13 cellular contexts compared by ENCODE assay signal in the genomic region with DNA sequence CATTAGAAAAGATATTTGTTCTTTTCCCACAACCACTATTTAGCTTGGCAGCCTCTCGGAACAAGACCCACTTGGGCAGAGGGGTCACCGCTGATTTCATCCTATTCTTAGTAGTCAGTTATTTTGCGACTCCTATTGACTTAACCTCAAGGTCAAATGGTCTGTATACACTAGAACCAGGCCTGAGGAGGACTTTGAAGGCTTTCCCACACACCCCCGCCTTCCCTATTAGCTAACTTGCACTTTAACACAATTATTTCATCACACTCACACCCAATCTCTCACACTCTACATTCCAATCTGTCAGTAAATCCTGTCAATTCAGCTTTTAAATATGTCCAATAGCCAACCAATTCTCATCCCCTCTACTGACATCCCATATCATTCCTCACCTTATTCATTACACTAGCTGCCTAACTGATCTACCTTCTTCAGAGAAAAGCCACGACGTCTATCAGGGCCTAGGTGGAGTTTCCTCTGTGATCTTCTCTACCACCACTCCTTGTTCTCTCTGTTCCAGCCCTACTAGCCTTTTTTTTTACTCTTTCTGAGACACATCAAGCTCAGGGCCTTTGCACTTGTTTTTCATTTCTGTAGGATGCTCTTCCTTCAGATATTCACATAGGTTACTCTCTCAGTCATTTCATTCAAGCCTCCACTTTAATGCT. TPM values are rescaled to one million over a fixed set of nuclear protein-coding genes. Genes with fewer than 3 reads are reported as not detected.
A peak's percentile ranks its signal among the peaks of the same experiment; 100 is the strongest.
DNase-seq lines count a peak whose midpoint lies in the region; ATAC-seq, FAIRE-seq and TF ChIP-seq lines count a peak whose summit lies in the region.
"Had no signal": no experiment of that assay in that cellular context is flagged by ENCODE, and none has a peak within 500 bp of the region (broad histone marks: within the 10 kb centered on the region; RNA-seq: fewer than 3 reads in every experiment).

No MANE protein-coding gene starts in this region.

- no peaks in the 10 kb centered on the region for H3K79me2 ChIP-seq in GM23338 (replicated peaks; ENCODE audit: insufficient read depth)

- H3K9me2 ChIP-seq in GM23338 (ENCODE audit: insufficient read depth) = no peaks in the 10 kb centered on the region

- TF ChIP-seq POLR2A in A549 (IDR thresholded peaks at IDR 0.05; ENCODE audit: low read length) = no peak
- no peak for TF ChIP-seq POLR2A in body of pancreas (IDR thresholded peaks at IDR 0.05)

- H3K4me3 Mint-ChIP-seq in GM23338 = peak overlapping the region; percentile 72; the same call in 2 of the 3 replicates
- peak overlapping the region; percentile 40 to 90 (median 58) for H3K4me3 Mint-ChIP-seq in naive thymus-derived CD4-positive, alpha-beta T cell

- H3K27ac Mint-ChIP-seq in GM23338 = no peak overlapping the region
- H3K27ac Mint-ChIP-seq in naive thymus-derived CD4-positive, alpha-beta T cell = peak overlapping the region in 1 of 9 donors; percentile 60

- no peaks in the 10 kb centered on the region for H3K36me3 ChIP-seq in GM23338 (ENCODE audit: insufficient read depth)
- no peaks in the 10 kb centered on the region for H3K36me3 ChIP-seq in body of pancreas (replicated peaks in 1 of 2; ENCODE audit: insufficient read depth in 1 of 2, low read depth in 2 of 2)
- H3K36me3 ChIP-seq in naive thymus-derived CD4-positive, alpha-beta T cell (ENCODE audit: control insufficient read depth in 2 of 3, insufficient read depth in 3 of 3, low read length in 3 of 3) = no peaks in the 10 kb centered on the region

- H3K4me1 ChIP-seq in A549 (no peaks in the 10 kb centered on the region; the same call in 2 of the 3 replicates), GM23338 (ENCODE audit: insufficient read depth) (peaks cover 10% of the 10 kb centered on the region; the same call in 1 of the 2 replicates), body of pancreas (peaks cover 31% of the 10 kb centered on the region)
- H3K4me1 ChIP-seq in naive thymus-derived CD4-positive, alpha-beta T cell (ENCODE audit: control insufficient read depth in 2 of 2, insufficient read depth in 2 of 2, low read length in 2 of 2) = peaks cover 0 to 24% of the 10 kb centered on the region in 2 donors

- H3K4me2 ChIP-seq in A549 = no peak overlapping the region
- H3K4me2 ChIP-seq in GM23338 = peak overlapping the region; percentile 81; the same call in 1 of the 2 replicates

- no peaks in the 10 kb centered on the region for H3K9me3 Mint-ChIP-seq in GM23338
- H3K9me3 Mint-ChIP-seq in naive thymus-derived CD4-positive, alpha-beta T cell = peaks cover 0 to 4% (median 0%) of the 10 kb centered on the region in 11 donors
- H3K9me3 Mint-ChIP-seq: activated naive CD4-positive, alpha-beta T cell treated with anti-CD3 and anti-CD28 coated beads, Interleukin-2, amount 50 U/mL, for 72 hours; HFFc6 had no signal

- H3K27me3 ChIP-seq in GM23338 (ENCODE audit: insufficient read depth) (peaks cover 51% of the 10 kb centered on the region), body of pancreas (no peaks in the 10 kb centered on the region)
- H3K27me3 ChIP-seq in naive thymus-derived CD4-positive, alpha-beta T cell (ENCODE audit: control insufficient read depth in 2 of 2, insufficient read depth in 2 of 2, low read length in 2 of 2) = no peaks in the 10 kb centered on the region

- FAIRE-seq in A549 (lab: Jason Lieb, UNC) = no peak
- no peak for FAIRE-seq in HTR-8/SVneo (lab: Jason Lieb, UNC)

- POLR2A ChIA-PET in A549 (lab: Yijun Ruan, JAX) = no interaction called here
- POLR2A ChIA-PET in naive thymus-derived CD4-positive, alpha-beta T cell (lab: Charles Lee) = interaction anchor here (0.5 kb wide), 1 partner anchor 19 kb away, joined by 6 read pairs; no protein-coding TSS in a partner anchor

- no peak overlapping the region for H3K4me3 ChIP-seq in A549
- no peak overlapping the region for H3K4me3 ChIP-seq in GM23338
- H3K4me3 ChIP-seq in body of pancreas = no peak overlapping the region
- no peak overlapping the region for H3K4me3 ChIP-seq in naive thymus-derived CD4-positive, alpha-beta T cell (ENCODE audit: low read length)

- CTCF ChIA-PET in A549 (lab: Yijun Ruan, JAX) = interaction anchor here (17.1 kb wide), 1 partner anchor 166 kb away, joined by 222 read pairs; no protein-coding TSS in a partner anchor
- CTCF ChIA-PET in naive thymus-derived CD4-positive, alpha-beta T cell (lab: Charles Lee) = interaction anchor here (1.5 kb wide), 1 partner anchor 170 kb away, joined by 5 read pairs; no protein-coding TSS in a partner anchor

- DNase-seq in A549 (ENCODE audit: low read depth in 1 of 2, low spot score in 1 of 2) (no peak), GM23338 (ENCODE audit: low spot score) (no peak), body of pancreas (peak in 3 of 4 donors; percentile 33 to 47 (median 35)), HTR-8/SVneo (ENCODE audit: insufficient read length, low spot score) (no peak)
- DNase-seq in naive thymus-derived CD4-positive, alpha-beta T cell = peak in 1 of 9 donors; percentile 4
- DNase-seq: HFFc6; stimulated activated naive B cell treated with anti-CD40 and anti-IgM and Interleukin-4, amounts not matched to agents 10 μg/mL and 1 μg/mL and 100 μg/mL, for 72 hours had no signal

- intact Hi-C loops in body of pancreas (cut with DNase I) = loop anchor here (5.0 kb wide), 1 partner anchor 168 kb away; no protein-coding TSS in a partner anchor
- intact Hi-C loops in naive thymus-derived CD4-positive, alpha-beta T cell (cut with micrococcal nuclease) = loop anchor here in 1 of 2 donors (2.0 to 10.0 kb wide), 4 partner anchors 109 to 1399 kb away; a partner anchor contains a TSS

- TF ChIP-seq CTCF in A549 (IDR thresholded peaks at IDR 0.05) (no peak), GM23338 (conservative IDR thresholded peaks at IDR 0.05; ENCODE audit: low read depth in 2 of 2) (no peak), body of pancreas (IDR thresholded peaks at IDR 0.05) (no peak)

- H4K20me1 ChIP-seq in GM23338 (replicated peaks; ENCODE audit: insufficient read depth) = no peaks in the 10 kb centered on the region

- ATAC-seq in A549 (no peak), GM23338 (no peak), body of pancreas (peak; percentile 36), HG02973 (IDR thresholded peaks at IDR 0.05; ENCODE audit: unreplicated experiment) (no peak), GM21723 (IDR thresholded peaks at IDR 0.05; ENCODE audit: unreplicated experiment) (no peak), GM18861 (IDR thresholded peaks at IDR 0.05; ENCODE audit: unreplicated experiment) (no peak)
- no peak for ATAC-seq in naive thymus-derived CD4-positive, alpha-beta T cell
- ATAC-seq: activated CD4-positive, CD25-positive, alpha-beta regulatory T cell treated with anti-CD3 and anti-CD28 coated beads, Interleukin-2, amount 50 U/mL, for 24 hours had no signal

- peaks cover 13% of the 10 kb centered on the region for H3K4me1 Mint-ChIP-seq in GM23338
- peaks cover 9 to 43% (median 21%) of the 10 kb centered on the region in 7 donors for H3K4me1 Mint-ChIP-seq in naive thymus-derived CD4-positive, alpha-beta T cell

- no peak for TF ChIP-seq RAD21 in A549 (conservative IDR thresholded peaks at IDR 0.05 in 1 of 2, IDR thresholded peaks at IDR 0.05 in 1 of 2)

- H3K9me3 ChIP-seq in A549 = no peaks in the 10 kb centered on the region
- no peaks in the 10 kb centered on the region for H3K9me3 ChIP-seq in body of pancreas
- H3K9me3 ChIP-seq in naive thymus-derived CD4-positive, alpha-beta T cell (ENCODE audit: control insufficient read depth in 2 of 3, low read length in 3 of 3) = no peaks in the 10 kb centered on the region

- TF ChIP-seq EP300 in A549 (IDR thresholded peaks at IDR 0.05) = no peak

- 78% methylated on average over 6 of the region's 6 CpGs for WGBS in A549 (ENCODE audit: missing lambda C conversion rate)
- WGBS in body of pancreas, 2 donors = 37 to 40% methylated on average over 6 of the region's 6 CpGs

- H2AFZ ChIP-seq in GM23338 = no peak overlapping the region

- peaks cover 26% of the 10 kb centered on the region for H3K27me3 Mint-ChIP-seq in GM23338 (ENCODE audit: insufficient read depth, low read depth, poor library complexity)
- H3K27me3 Mint-ChIP-seq in naive thymus-derived CD4-positive, alpha-beta T cell = peaks cover 12 to 39% (median 29%) of the 10 kb centered on the region in 5 donors
- H3K27me3 Mint-ChIP-seq: stimulated activated naive B cell treated with anti-CD40 and anti-IgM and Interleukin-4, amounts not matched to agents 10 μg/mL and 1 μg/mL and 100 μg/mL, for 72 hours had no signal

- no peaks in the 10 kb centered on the region for H3K36me3 Mint-ChIP-seq in GM23338 (ENCODE audit: low read depth)
- peaks cover 0 to 7% (median 0%) of the 10 kb centered on the region in 5 donors for H3K36me3 Mint-ChIP-seq in naive thymus-derived CD4-positive, alpha-beta T cell
- H3K36me3 Mint-ChIP-seq: stimulated activated naive B cell treated with anti-CD40 and anti-IgM and Interleukin-4, amounts not matched to agents 10 μg/mL and 1 μg/mL and 100 μg/mL, for 72 hours had no signal

- H3K27ac ChIP-seq in A549 (no peak overlapping the region), GM23338 (ENCODE audit: low read depth) (no peak overlapping the region), body of pancreas (peak overlapping the region in 3 of 4 donors; percentile 90 to 94 (median 93))
- H3K27ac ChIP-seq in naive thymus-derived CD4-positive, alpha-beta T cell (ENCODE audit: low read depth, low read length) = no peak overlapping the region
- H3K27ac ChIP-seq: SK-N-MC had no signal

- no peaks in the 10 kb centered on the region for H3F3A ChIP-seq in GM23338 (replicated peaks; ENCODE audit: low read depth)

TF ChIP-seq in A549, 52 proteins besides CTCF, POLR2A, EP300 and RAD21 (continues in another document):
- TF ChIP-seq TP53 (CRISPR knock-in tag; IDR thresholded peaks at IDR 0.05) (no peak), HDAC2 (IDR thresholded peaks at IDR 0.05) (no peak), CBX8 (IDR thresholded peaks at IDR 0.05) (no peak), CHD2 (IDR thresholded peaks at IDR 0.05; ENCODE audit: low read length, partially characterized antibody) (no peak)

RNA-seq across cellular contexts. Expression of a gene that starts 1.0 kb away (rescaled TPM):
- polyA plus RNA-seq in A549 (2011; rRNA removed) (12.7 and 15.4 TPM in 2 replicates), A549 (2017; fragmentation: RNase III; extraction: RNeasy Plus Mini Kit Qiagen cat#74134 plus additional on column Dnase treatment) (0.33 to 0.67 TPM (median 0.35 TPM) in 3 replicates), GM23338 (2016; fragmentation: Nextera tagmentation; extraction: Ambion mirVana) (3.7 and 5.5 TPM in 2 replicates)
- 0.29 and 0.36 TPM in 2 replicates for polyA plus RNA-seq in A549 (2012; cell fraction: cytosol; rRNA removed)
- 0.40 and 0.49 TPM in 2 replicates for polyA plus RNA-seq in A549 (2012; cell fraction: nucleus; rRNA removed)
- 10.4 and 10.9 TPM in 2 replicates for polyA minus RNA-seq in A549 (2011; rRNA and poly(A)+ RNA removed)
- total RNA-seq in GM23338 (2014; rRNA removed; shearing (Covaris generic)) = 11.1 and 12.3 TPM in 2 replicates
- total RNA-seq in body of pancreas = 10 to 100 TPM; 51.1 to 59.7 TPM
- total RNA-seq in naive thymus-derived CD4-positive, alpha-beta T cell = 10 to 100 TPM in 2 of 5 experiments, 1 to 10 TPM in 3; 1.7 to 41.6 (median 4.6) TPM
- under 1 TPM; 0.20 to 0.50 TPM for polyA plus RNA-seq in naive thymus-derived CD4-positive, alpha-beta T cell

Comparison
In these comparisons a context has a peak if more than half of its experiments do, and no peak if none do; other contexts are left out.
1. DNase-seq: peak in body of pancreas (3 of 4); none in A549 (0 of 2), GM23338 (single experiment) and HTR-8/SVneo (single experiment).
2. H3K27ac ChIP-seq: peak in body of pancreas (3 of 4); none in A549 (0 of 2), GM23338 (single experiment) and naive thymus-derived CD4-positive, alpha-beta T cell (single experiment).